ENCODE assay signal across 1 cellular context in the genomic region with DNA sequence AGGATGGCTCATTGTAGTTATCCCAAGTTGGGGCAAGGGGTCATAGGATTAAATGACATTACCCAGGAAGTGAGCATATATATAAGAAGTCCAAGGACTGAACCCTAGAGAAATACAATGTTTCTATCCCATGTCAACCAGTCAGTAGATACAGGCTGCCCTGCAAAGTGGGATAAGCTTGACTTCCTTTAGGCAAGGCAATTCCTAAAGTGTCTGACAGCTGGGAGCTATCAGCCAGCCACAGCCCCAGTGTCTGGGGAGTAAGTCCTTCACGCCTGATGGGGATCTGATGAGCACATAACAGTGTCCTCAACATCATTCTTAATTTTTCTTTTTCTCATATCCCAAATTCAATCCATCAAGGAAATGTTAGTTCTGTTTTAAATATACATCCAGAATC.
TF ChIP-seq lines count a peak whose summit lies in the region.

No MANE protein-coding gene starts in this region.

TF ChIP-seq in WTC11, 78 proteins besides CTCF, POLR2A, EP300 and RAD21 (continued from another document):
- TF ChIP-seq, protein P1, sequence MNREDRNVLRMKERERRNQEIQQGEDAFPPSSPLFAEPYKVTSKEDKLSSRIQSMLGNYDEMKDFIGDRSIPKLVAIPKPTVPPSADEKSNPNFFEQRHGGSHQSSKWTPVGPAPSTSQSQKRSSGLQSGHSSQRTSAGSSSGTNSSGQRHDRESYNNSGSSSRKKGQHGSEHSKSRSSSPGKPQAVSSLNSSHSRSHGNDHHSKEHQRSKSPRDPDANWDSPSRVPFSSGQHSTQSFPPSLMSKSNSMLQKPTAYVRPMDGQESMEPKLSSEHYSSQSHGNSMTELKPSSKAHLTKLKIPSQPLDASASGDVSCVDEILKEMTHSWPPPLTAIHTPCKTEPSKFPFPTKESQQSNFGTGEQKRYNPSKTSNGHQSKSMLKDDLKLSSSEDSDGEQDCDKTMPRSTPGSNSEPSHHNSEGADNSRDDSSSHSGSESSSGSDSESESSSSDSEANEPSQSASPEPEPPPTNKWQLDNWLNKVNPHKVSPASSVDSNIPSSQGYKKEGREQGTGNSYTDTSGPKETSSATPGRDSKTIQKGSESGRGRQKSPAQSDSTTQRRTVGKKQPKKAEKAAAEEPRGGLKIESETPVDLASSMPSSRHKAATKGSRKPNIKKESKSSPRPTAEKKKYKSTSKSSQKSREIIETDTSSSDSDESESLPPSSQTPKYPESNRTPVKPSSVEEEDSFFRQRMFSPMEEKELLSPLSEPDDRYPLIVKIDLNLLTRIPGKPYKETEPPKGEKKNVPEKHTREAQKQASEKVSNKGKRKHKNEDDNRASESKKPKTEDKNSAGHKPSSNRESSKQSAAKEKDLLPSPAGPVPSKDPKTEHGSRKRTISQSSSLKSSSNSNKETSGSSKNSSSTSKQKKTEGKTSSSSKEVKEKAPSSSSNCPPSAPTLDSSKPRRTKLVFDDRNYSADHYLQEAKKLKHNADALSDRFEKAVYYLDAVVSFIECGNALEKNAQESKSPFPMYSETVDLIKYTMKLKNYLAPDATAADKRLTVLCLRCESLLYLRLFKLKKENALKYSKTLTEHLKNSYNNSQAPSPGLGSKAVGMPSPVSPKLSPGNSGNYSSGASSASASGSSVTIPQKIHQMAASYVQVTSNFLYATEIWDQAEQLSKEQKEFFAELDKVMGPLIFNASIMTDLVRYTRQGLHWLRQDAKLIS (CRISPR knock-in tag; IDR thresholded peaks at IDR 0.05; ENCODE audit: borderline replicate concordance) = no peak
- TF ChIP-seq, protein P2, sequence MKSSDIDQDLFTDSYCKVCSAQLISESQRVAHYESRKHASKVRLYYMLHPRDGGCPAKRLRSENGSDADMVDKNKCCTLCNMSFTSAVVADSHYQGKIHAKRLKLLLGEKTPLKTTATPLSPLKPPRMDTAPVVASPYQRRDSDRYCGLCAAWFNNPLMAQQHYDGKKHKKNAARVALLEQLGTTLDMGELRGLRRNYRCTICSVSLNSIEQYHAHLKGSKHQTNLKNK (CRISPR knock-in tag; IDR thresholded peaks at IDR 0.05) = no peak
- TF ChIP-seq, protein P3, sequence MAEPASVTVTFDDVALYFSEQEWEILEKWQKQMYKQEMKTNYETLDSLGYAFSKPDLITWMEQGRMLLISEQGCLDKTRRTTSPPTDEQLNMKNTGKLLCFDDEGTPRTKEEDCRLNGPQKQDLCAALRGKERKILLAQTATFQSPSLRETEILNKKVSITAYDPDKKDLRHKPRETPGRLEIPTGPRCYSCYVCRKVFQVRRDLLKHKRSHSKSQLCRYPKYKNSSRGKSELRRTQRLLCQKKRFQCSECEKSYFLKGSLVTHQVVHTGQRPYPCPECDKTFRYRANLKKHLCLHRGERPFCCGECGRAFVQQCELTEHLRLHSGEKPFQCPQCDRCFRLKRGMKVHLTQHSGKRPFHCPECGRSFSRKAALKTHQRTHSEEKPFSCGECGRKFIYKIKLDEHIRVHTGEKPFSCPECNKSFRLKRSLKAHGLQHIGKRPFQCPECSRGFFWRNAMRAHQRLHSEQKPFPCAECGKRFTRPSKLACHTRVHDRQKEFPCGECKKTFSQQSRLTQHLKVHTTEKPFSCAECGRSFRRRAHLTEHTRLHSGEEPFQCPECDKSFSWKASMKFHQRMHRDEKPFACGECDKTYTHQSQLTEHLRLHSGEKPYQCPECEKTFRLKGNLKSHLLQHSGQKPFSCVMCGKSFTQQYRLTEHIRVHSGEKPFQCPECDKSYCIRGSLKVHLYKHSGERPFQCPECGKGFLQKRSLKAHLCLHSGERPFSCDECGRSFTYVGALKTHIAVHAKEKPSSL (CRISPR knock-in tag; conservative IDR thresholded peaks at IDR 0.05) = no peak
- TF ChIP-seq, protein P4, sequence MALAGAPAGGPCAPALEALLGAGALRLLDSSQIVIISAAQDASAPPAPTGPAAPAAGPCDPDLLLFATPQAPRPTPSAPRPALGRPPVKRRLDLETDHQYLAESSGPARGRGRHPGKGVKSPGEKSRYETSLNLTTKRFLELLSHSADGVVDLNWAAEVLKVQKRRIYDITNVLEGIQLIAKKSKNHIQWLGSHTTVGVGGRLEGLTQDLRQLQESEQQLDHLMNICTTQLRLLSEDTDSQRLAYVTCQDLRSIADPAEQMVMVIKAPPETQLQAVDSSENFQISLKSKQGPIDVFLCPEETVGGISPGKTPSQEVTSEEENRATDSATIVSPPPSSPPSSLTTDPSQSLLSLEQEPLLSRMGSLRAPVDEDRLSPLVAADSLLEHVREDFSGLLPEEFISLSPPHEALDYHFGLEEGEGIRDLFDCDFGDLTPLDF (CRISPR knock-in tag; IDR thresholded peaks at IDR 0.05) = no peak
- TF ChIP-seq NR1H2 (CRISPR knock-in tag; IDR thresholded peaks at IDR 0.05) (no peak), ESRRA (CRISPR knock-in tag; IDR thresholded peaks at IDR 0.05; ENCODE audit: borderline replicate concordance) (no peak)
